8 cellular contexts compared by ENCODE assay signal in the genomic region with DNA sequence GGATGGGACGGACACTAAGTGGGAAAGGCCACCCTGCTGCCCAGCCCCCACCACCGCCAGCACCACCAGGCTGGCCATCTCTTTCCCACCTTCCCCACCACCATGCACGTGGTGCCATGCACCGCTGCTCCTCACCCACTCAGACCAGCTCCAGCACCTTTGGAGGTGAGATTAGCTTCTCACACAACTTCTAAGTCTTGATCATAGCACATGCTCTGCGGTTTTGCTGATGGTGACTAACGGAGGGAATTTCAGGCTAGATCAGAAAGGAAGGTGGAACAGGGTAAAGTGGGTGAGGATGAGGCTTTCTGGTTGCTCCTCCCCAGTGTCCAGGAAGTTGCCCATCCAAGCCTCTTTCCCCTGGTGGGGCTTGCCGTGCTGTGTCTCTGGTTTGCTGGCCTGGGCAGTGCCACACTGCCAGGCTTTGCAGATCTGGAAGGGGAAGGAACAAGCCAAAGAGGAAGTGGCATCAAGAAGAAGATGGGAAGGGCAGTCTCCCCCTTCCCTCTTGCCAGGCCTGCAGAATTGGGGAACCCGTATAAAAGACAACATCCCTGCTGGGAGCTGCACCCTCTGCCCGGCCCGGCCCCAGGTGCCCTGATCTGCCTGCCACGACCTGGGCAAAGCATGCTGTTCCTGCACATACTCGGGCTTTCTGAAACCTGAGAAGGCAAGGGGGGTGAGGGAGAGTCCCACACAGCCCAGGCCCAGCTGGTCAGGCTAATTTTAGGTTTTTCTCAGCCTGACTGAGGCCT. TPM values are rescaled to one million over a fixed set of nuclear protein-coding genes. Genes with fewer than 3 reads are reported as not detected.
A peak's percentile ranks its signal among the peaks of the same experiment; 100 is the strongest.
DNase-seq lines count a peak whose midpoint lies in the region; ATAC-seq and TF ChIP-seq lines count a peak whose summit lies in the region.

No MANE protein-coding gene starts in this region.

- peaks cover 0 to 62% of the 10 kb centered on the region in 2 donors for H3K4me1 ChIP-seq in left lung
- H3K4me1 ChIP-seq in suprapubic skin: peaks cover 21% of the 10 kb centered on the region

- no peaks in the 10 kb centered on the region for H3K27me3 Mint-ChIP-seq in activated T-cell treated with anti-CD3 and anti-CD28 coated beads, Interleukin-2, amount 50 U/mL, for 24 hours

- no peaks in the 10 kb centered on the region for H3K9me3 ChIP-seq in left lung
- H3K9me3 ChIP-seq in suprapubic skin: no peaks in the 10 kb centered on the region

- peaks cover 74% of the 10 kb centered on the region for H3K4me1 Mint-ChIP-seq in activated T-cell treated with anti-CD3 and anti-CD28 coated beads, Interleukin-2, amount 50 U/mL, for 24 hours (ENCODE audit: low read depth)

- TF ChIP-seq POLR2A in suprapubic skin (IDR thresholded peaks at IDR 0.05): no peak

- H3K4me3 Mint-ChIP-seq in activated T-cell treated with anti-CD3 and anti-CD28 coated beads, Interleukin-2, amount 50 U/mL, for 24 hours: peak overlapping the region; percentile 37

- no peak for TF ChIP-seq CTCF in left lung (IDR thresholded peaks at IDR 0.05)
- no peak for TF ChIP-seq CTCF in suprapubic skin (IDR thresholded peaks at IDR 0.05)

- H3K4me3 ChIP-seq in left lung: no peak overlapping the region
- no peak overlapping the region for H3K4me3 ChIP-seq in suprapubic skin

- H3K36me3 Mint-ChIP-seq in activated T-cell treated with anti-CD3 and anti-CD28 coated beads, Interleukin-2, amount 50 U/mL, for 24 hours (ENCODE audit: low read depth): no peaks in the 10 kb centered on the region

- ATAC-seq in GM18508 (IDR thresholded peaks at IDR 0.05; ENCODE audit: insufficient read depth, unreplicated experiment) (peak; percentile 34), GM21529 (IDR thresholded peaks at IDR 0.05; ENCODE audit: unreplicated experiment) (peak; percentile 60), left lung (peak; percentile 50)

- peak overlapping the region; percentile 90 for H3K27ac Mint-ChIP-seq in activated T-cell treated with anti-CD3 and anti-CD28 coated beads, Interleukin-2, amount 50 U/mL, for 24 hours

- intact Hi-C loops in left lung (cut with DNase I): no loop called here

- H3K36me3 ChIP-seq in left lung (no peaks in the 10 kb centered on the region), suprapubic skin (no peaks in the 10 kb centered on the region)

- no peaks in the 10 kb centered on the region for H3K27me3 ChIP-seq in left lung
- H3K27me3 ChIP-seq in suprapubic skin: no peaks in the 10 kb centered on the region

- TF ChIP-seq EP300 in suprapubic skin (IDR thresholded peaks at IDR 0.05): no peak

- no peaks in the 10 kb centered on the region for H3K9me3 Mint-ChIP-seq in activated T-cell treated with anti-CD3 and anti-CD28 coated beads, Interleukin-2, amount 50 U/mL, for 24 hours

- H3K27ac ChIP-seq in left lung (peak overlapping the region; percentile 29 to 84), suprapubic skin (no peak overlapping the region)

- WGBS in suprapubic skin: 66% methylated on average over 12 of the region's 12 CpGs

- DNase-seq in HT1080 (ENCODE audit: low read depth) (peak; percentile 86), left lung (peak; percentile 62 to 87), activated gamma-delta T cell treated with Interleukin-2 at 50 U/mL for 16 hours (no peak), suprapubic skin (ENCODE audit: low spot score in 2 of 2) (no peak), kidney glomerular epithelial cell (lab: John Stamatoyannopoulos, UW) (no peak)
- peak; percentile 57 for DNase-seq in activated T-cell treated with anti-CD3 and anti-CD28 coated beads, Interleukin-2, amount 50 U/mL, for 24 hours

RNA-seq across cellular contexts. Expression of a gene that starts 44.3 kb away (rescaled TPM):
- total RNA-seq in HT1080 (2014; rRNA removed; shearing (Covaris generic)): 41.9 and 49.1 TPM in 2 replicates
- polyA plus RNA-seq in HT1080 (2015; cell fraction: cytosol; rRNA removed): 51.5 and 60.7 TPM in 2 replicates
- 44.3 and 46.4 TPM in 2 replicates for polyA plus RNA-seq in HT1080 (2015; cell fraction: nucleus; rRNA removed)
- total RNA-seq in left lung (10 to 100 TPM; 67.2 to 86.5 TPM), suprapubic skin (10 to 100 TPM; 53.0 to 67.1 (median 59.5) TPM)

Comparison
In these comparisons a context has a peak if more than half of its experiments do, and no peak if none do; other contexts are left out.
1. DNase-seq: peak in HT1080 (single experiment), activated T-cell treated with anti-CD3 and anti-CD28 coated beads, Interleukin-2, amount 50 U/mL, for 24 hours (single experiment) and left lung (2 of 2); none in activated gamma-delta T cell treated with Interleukin-2 at 50 U/mL for 16 hours (single experiment), suprapubic skin (0 of 2) and kidney glomerular epithelial cell (single experiment).
2. Peak in every context shown above with its lines, with median percentiles within 50 percentile points of each other: ATAC-seq.